2 cellular contexts compared by ENCODE assay signal in the genomic region with DNA sequence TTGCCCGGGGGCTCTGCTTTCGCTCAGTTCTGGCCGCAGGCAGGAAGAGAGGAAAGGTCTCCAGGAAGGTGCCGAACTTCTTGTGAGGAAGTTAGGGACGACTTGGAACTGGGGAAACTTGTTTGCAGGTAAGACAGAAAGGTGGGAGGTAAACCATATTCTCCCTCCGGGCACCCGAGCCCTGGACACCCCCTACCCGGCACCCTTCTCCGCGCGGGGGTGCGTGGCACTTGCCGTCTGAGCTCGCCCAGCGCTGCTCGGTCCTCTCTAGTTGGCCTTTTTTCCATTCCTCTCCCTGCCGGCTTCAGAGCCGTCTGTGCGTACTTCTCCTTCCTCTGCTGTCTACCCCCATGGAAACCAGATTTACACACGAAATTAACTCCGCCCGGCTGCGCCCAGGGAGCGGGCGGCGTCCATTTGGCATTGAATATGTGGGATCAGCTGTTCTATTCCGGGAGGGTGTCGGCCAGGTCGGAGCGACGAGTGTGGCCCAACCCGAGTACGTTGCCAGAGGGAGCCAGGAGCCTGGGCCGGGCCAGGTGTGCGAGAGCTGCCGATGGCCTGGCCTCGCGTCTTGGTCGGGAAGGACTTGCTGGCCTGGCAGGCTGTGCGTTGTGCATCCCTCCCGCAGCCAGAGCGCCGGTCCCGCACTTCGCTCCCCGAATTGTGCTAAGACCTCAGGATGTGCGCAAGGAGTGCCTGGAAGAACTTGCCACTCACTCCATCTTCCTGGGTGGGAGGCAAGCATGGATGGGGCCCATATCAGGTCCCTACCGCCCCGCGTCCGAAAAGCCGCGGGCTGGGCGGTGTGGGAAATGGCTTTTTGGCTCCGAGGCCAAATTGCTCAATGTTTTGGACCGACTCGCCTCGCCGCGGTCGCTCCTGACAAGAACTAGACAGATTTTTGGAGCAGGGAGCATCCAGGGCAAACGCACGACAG.
TF ChIP-seq lines count a peak whose summit lies in the region.

No MANE protein-coding gene starts in this region.

TF ChIP-seq in SK-N-SH, 30 proteins besides CTCF, POLR2A, EP300 and RAD21 (continued from another document):
- no peak for TF ChIP-seq TEAD4 (IDR thresholded peaks at IDR 0.05; ENCODE audit: borderline replicate concordance, insufficient read depth)
- TF ChIP-seq, protein P1, sequence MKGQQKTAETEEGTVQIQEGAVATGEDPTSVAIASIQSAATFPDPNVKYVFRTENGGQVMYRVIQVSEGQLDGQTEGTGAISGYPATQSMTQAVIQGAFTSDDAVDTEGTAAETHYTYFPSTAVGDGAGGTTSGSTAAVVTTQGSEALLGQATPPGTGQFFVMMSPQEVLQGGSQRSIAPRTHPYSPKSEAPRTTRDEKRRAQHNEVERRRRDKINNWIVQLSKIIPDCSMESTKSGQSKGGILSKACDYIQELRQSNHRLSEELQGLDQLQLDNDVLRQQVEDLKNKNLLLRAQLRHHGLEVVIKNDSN (IDR thresholded peaks at IDR 0.05; ENCODE audit: borderline replicate concordance, low read depth), result no peak
- TF ChIP-seq MXI1 (IDR thresholded peaks at IDR 0.05; ENCODE audit: low read depth, low read length), result no peak
- no peak for TF ChIP-seq RFX5 (IDR thresholded peaks at IDR 0.05; ENCODE audit: low read length)
- no peak for TF ChIP-seq IRF3 (IDR thresholded peaks at IDR 0.05; ENCODE audit: low read depth, low read length)
- no peak for TF ChIP-seq ZBTB33 (IDR thresholded peaks at IDR 0.05; ENCODE audit: borderline replicate concordance, low read depth)
TF ChIP-seq in SK-N-SH: peak in this region for 0.

TF ChIP-seq in SK-N-SH treated with all-trans-retinoic acid at 6 μM for 48 hours, 23 proteins besides CTCF, POLR2A, EP300 and RAD21 (continued from another document):
- no peak for TF ChIP-seq CREB5 (CRISPR knock-in tag; IDR thresholded peaks at IDR 0.05; ENCODE audit: low read depth)
- no peak for TF ChIP-seq CSDC2 (CRISPR knock-in tag; IDR thresholded peaks at IDR 0.05)
- no peak for TF ChIP-seq TCF4 (CRISPR knock-in tag; IDR thresholded peaks at IDR 0.05; ENCODE audit: borderline replicate concordance)
- no peak for TF ChIP-seq ZNF8 (CRISPR knock-in tag; IDR thresholded peaks at IDR 0.05)
- no peak for TF ChIP-seq RARB (CRISPR knock-in tag; IDR thresholded peaks at IDR 0.05)
- no peak for TF ChIP-seq SNAI2 (CRISPR knock-in tag; IDR thresholded peaks at IDR 0.05)
- no peak for TF ChIP-seq ZFP30 (CRISPR knock-in tag; IDR thresholded peaks at IDR 0.05)
- no peak for TF ChIP-seq TOX (CRISPR knock-in tag; IDR thresholded peaks at IDR 0.05; ENCODE audit: borderline replicate concordance)
- no peak for TF ChIP-seq ISL1 (CRISPR knock-in tag; IDR thresholded peaks at IDR 0.05)
- TF ChIP-seq PATZ1 (CRISPR knock-in tag; IDR thresholded peaks at IDR 0.05; ENCODE audit: borderline replicate concordance), result no peak
- no peak for TF ChIP-seq BACH2 (CRISPR knock-in tag; IDR thresholded peaks at IDR 0.05; ENCODE audit: borderline replicate concordance)
- no peak for TF ChIP-seq ZC3H10 (CRISPR knock-in tag; IDR thresholded peaks at IDR 0.05)
- TF ChIP-seq ESRRG (CRISPR knock-in tag; IDR thresholded peaks at IDR 0.05), result no peak
- no peak for TF ChIP-seq POU6F1 (CRISPR knock-in tag; IDR thresholded peaks at IDR 0.05; ENCODE audit: borderline replicate concordance, low read depth)
- TF ChIP-seq ZFP3 (CRISPR knock-in tag; IDR thresholded peaks at IDR 0.05), result no peak
- TF ChIP-seq, protein P2, sequence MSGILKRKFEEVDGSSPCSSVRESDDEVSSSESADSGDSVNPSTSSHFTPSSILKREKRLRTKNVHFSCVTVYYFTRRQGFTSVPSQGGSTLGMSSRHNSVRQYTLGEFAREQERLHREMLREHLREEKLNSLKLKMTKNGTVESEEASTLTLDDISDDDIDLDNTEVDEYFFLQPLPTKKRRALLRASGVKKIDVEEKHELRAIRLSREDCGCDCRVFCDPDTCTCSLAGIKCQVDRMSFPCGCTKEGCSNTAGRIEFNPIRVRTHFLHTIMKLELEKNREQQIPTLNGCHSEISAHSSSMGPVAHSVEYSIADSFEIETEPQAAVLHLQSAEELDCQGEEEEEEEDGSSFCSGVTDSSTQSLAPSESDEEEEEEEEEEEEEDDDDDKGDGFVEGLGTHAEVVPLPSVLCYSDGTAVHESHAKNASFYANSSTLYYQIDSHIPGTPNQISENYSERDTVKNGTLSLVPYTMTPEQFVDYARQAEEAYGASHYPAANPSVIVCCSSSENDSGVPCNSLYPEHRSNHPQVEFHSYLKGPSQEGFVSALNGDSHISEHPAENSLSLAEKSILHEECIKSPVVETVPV (CRISPR knock-in tag; IDR thresholded peaks at IDR 0.05), result no peak
- no peak for TF ChIP-seq PPARA (CRISPR knock-in tag; IDR thresholded peaks at IDR 0.05; ENCODE audit: borderline replicate concordance)
- TF ChIP-seq ZNF565 (CRISPR knock-in tag; conservative IDR thresholded peaks at IDR 0.05; ENCODE audit: low read depth), result no peak
- TF ChIP-seq ARNTL (CRISPR knock-in tag; IDR thresholded peaks at IDR 0.05; ENCODE audit: borderline replicate concordance, low read depth), result no peak
